In genomic region chr21:37047079-37047478, GRCh38 we compare ENCODE assay signal across 1 cellular context.
TF ChIP-seq lines count a peak whose summit lies in the region.

No MANE protein-coding gene starts in this region.

TF ChIP-seq in GM23338, 12 proteins besides CTCF, POLR2A, EP300 and RAD21 (continued from another document):
- TF ChIP-seq, protein P1, sequence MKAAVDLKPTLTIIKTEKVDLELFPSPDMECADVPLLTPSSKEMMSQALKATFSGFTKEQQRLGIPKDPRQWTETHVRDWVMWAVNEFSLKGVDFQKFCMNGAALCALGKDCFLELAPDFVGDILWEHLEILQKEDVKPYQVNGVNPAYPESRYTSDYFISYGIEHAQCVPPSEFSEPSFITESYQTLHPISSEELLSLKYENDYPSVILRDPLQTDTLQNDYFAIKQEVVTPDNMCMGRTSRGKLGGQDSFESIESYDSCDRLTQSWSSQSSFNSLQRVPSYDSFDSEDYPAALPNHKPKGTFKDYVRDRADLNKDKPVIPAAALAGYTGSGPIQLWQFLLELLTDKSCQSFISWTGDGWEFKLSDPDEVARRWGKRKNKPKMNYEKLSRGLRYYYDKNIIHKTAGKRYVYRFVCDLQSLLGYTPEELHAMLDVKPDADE (IDR thresholded peaks at IDR 0.05): no peak
- TF ChIP-seq STAT1 (IDR thresholded peaks at IDR 0.05; ENCODE audit: unreplicated experiment) (no peak), EZH2 (IDR thresholded peaks at IDR 0.05; ENCODE audit: low read depth, unreplicated experiment) (no peak), JUNB (IDR thresholded peaks at IDR 0.05; ENCODE audit: unreplicated experiment) (no peak), ZNF331 (CRISPR knock-in tag; IDR thresholded peaks at IDR 0.05; ENCODE audit: low read depth) (no peak), NANOG (IDR thresholded peaks at IDR 0.05; ENCODE audit: borderline replicate concordance) (no peak), EZH2phosphoT487 (IDR thresholded peaks at IDR 0.05; ENCODE audit: unreplicated experiment) (no peak), CREB1 (CRISPR knock-in tag; IDR thresholded peaks at IDR 0.05; ENCODE audit: low read depth) (no peak), POLR2AphosphoS5 (IDR thresholded peaks at IDR 0.05; ENCODE audit: low read depth) (no peak)
- TF ChIP-seq, protein P2, sequence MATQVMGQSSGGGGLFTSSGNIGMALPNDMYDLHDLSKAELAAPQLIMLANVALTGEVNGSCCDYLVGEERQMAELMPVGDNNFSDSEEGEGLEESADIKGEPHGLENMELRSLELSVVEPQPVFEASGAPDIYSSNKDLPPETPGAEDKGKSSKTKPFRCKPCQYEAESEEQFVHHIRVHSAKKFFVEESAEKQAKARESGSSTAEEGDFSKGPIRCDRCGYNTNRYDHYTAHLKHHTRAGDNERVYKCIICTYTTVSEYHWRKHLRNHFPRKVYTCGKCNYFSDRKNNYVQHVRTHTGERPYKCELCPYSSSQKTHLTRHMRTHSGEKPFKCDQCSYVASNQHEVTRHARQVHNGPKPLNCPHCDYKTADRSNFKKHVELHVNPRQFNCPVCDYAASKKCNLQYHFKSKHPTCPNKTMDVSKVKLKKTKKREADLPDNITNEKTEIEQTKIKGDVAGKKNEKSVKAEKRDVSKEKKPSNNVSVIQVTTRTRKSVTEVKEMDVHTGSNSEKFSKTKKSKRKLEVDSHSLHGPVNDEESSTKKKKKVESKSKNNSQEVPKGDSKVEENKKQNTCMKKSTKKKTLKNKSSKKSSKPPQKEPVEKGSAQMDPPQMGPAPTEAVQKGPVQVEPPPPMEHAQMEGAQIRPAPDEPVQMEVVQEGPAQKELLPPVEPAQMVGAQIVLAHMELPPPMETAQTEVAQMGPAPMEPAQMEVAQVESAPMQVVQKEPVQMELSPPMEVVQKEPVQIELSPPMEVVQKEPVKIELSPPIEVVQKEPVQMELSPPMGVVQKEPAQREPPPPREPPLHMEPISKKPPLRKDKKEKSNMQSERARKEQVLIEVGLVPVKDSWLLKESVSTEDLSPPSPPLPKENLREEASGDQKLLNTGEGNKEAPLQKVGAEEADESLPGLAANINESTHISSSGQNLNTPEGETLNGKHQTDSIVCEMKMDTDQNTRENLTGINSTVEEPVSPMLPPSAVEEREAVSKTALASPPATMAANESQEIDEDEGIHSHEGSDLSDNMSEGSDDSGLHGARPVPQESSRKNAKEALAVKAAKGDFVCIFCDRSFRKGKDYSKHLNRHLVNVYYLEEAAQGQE (IDR thresholded peaks at IDR 0.05; ENCODE audit: unreplicated experiment): no peak
